ENCODE assay signal across 22 cellular contexts in the genomic region with DNA sequence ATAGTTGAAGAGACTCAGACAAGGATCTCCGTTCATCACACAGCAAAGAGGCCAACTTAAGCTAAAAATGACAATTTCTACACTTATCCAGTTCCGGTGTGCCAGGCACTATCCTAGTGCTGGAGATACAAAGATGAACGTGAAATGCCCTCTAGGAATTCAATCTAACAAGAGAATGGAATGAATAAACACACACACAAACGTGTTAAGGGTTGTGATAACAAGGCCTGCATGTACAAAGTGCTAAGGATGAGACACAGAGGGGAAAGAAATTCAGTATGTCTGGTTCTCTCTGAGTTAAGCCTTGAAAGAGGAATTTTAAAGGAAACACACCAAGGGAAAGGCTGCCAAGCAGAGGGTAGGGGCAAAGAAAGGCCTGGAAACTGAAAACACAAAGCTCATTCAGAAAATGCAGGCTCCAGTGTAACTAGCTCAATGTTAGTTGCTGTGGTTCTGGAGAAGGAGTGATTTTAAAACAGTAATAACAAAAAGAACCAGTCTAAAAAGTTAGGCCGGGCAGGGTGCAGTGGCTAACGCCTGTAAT. TPM values are rescaled to one million over a fixed set of nuclear protein-coding genes. Genes with fewer than 3 reads are reported as not detected.
A peak's percentile ranks its signal among the peaks of the same experiment; 100 is the strongest.
DNase-seq lines count a peak whose midpoint lies in the region; ATAC-seq and TF ChIP-seq lines count a peak whose summit lies in the region.
"Had no signal": no experiment of that assay in that cellular context is flagged by ENCODE, and none has a peak within 500 bp of the region (broad histone marks: within the 10 kb centered on the region; RNA-seq: fewer than 3 reads in every experiment).

No MANE protein-coding gene starts in this region.

- H3K27me3 ChIP-seq in left ventricle myocardium inferior (ENCODE audit: low read depth) (no peaks in the 10 kb centered on the region), gastroesophageal sphincter (no peaks in the 10 kb centered on the region), breast epithelium (no peaks in the 10 kb centered on the region)
- H3K27me3 ChIP-seq: BE2C, colonic mucosa, pancreas had no signal

- H3K27me3 Mint-ChIP-seq in osteocyte (ENCODE audit: unreplicated experiment) = no peaks in the 10 kb centered on the region
- H3K27me3 Mint-ChIP-seq: stimulated activated memory B cell treated with anti-CD40 and anti-IgM and Interleukin-4, amounts not matched to agents 10 μg/mL and 1 μg/mL and 100 μg/mL, for 72 hours had no signal

- no peaks in the 10 kb centered on the region for H3K36me3 ChIP-seq in left ventricle myocardium inferior
- no peaks in the 10 kb centered on the region for H3K36me3 ChIP-seq in gastroesophageal sphincter
- no peaks in the 10 kb centered on the region for H3K36me3 ChIP-seq in breast epithelium
- H3K36me3 ChIP-seq: colonic mucosa, pancreas had no signal

- no peak overlapping the region for H3K4me3 ChIP-seq in left ventricle myocardium inferior
- H3K4me3 ChIP-seq in gastroesophageal sphincter = no peak overlapping the region
- no peak overlapping the region for H3K4me3 ChIP-seq in breast epithelium
- H3K4me3 ChIP-seq: colonic mucosa, HAP-1, pancreas had no signal

- intact Hi-C loops in left ventricle myocardium inferior (cut with micrococcal nuclease) = no loop called here
- intact Hi-C loops in Right ventricle myocardium superior (cut with DNase I) = no loop called here
- intact Hi-C loops in breast epithelium (cut with DNase I; ENCODE audit: low total_unique reads) = no loop called here

- TF ChIP-seq POLR2A in gastroesophageal sphincter (IDR thresholded peaks at IDR 0.05) (no peak), breast epithelium (IDR thresholded peaks at IDR 0.05) (no peak)

- H3K27ac Mint-ChIP-seq in osteocyte (ENCODE audit: unreplicated experiment) = peak overlapping the region; percentile 60
- H3K27ac Mint-ChIP-seq: stimulated activated memory B cell treated with anti-CD40 and anti-IgM and Interleukin-4, amounts not matched to agents 10 μg/mL and 1 μg/mL and 100 μg/mL, for 72 hours had no signal

- ATAC-seq in Right ventricle myocardium superior (ENCODE audit: poor library complexity) = no peak
- ATAC-seq in gastroesophageal sphincter = no peak
- ATAC-seq in stimulated activated naive CD8-positive, alpha-beta T cell treated with anti-CD3 and anti-CD28 coated beads, Interleukin-15, Interleukin-2, amounts not matched to agents 100 U/mL and 50 U/mL, for 24 hours = no peak
- ATAC-seq: activated T-cell treated with anti-CD3 and anti-CD28 coated beads, Interleukin-2, amount 50 U/mL, for 4 hours; pancreas; SK-N-SH treated with all-trans-retinoic acid at 6 μM for 48 hours; stimulated activated memory B cell treated with anti-CD40 and anti-IgM and Interleukin-4, amounts not matched to agents 10 μg/mL and 1 μg/mL and 100 μg/mL, for 72 hours had no signal

- no peak for TF ChIP-seq EP300 in gastroesophageal sphincter (IDR thresholded peaks at IDR 0.05)

- no peak for TF ChIP-seq CTCF in left ventricle myocardium inferior (IDR thresholded peaks at IDR 0.05; ENCODE audit: borderline replicate concordance)
- no peak for TF ChIP-seq CTCF in gastroesophageal sphincter (IDR thresholded peaks at IDR 0.05)
- TF ChIP-seq CTCF in osteocyte (IDR thresholded peaks at IDR 0.05) = no peak
- TF ChIP-seq CTCF in breast epithelium (IDR thresholded peaks at IDR 0.05) = no peak

- no peaks in the 10 kb centered on the region for H3K9me3 ChIP-seq in left ventricle myocardium inferior (replicated peaks)
- H3K9me3 ChIP-seq in gastroesophageal sphincter = no peaks in the 10 kb centered on the region
- no peaks in the 10 kb centered on the region for H3K9me3 ChIP-seq in breast epithelium
- H3K9me3 ChIP-seq: BE2C, colonic mucosa, HAP-1, pancreas had no signal

- DNase-seq in left ventricle myocardium inferior (no peak), Right ventricle myocardium superior (no peak), osteocyte (ENCODE audit: extremely low spot score, unreplicated experiment) (no peak), dedifferentiated amniotic fluid mesenchymal stem cell (ENCODE audit: extremely low spot score) (no peak), breast epithelium (ENCODE audit: low spot score in 2 of 2) (no peak)
- DNase-seq in stimulated activated naive CD8-positive, alpha-beta T cell treated with anti-CD3 and anti-CD28 coated beads, Interleukin-15, Interleukin-2, amounts not matched to agents 100 U/mL and 50 U/mL, for 24 hours = no peak
- no peak for DNase-seq in effector CD8-positive, alpha-beta T cell (lab: John Stamatoyannopoulos, UW)
- DNase-seq: activated CD4-positive, alpha-beta T cell treated with anti-CD3 and anti-CD28 coated beads for 1 hour; activated CD8-positive, alpha-beta memory T cell treated with anti-CD3 and anti-CD28 coated beads for 24 hours; activated naive CD4-positive, alpha-beta T cell treated with anti-CD3 and anti-CD28 coated beads, Interleukin-2, amount 50 U/mL, for 16 hours; activated T-cell treated with anti-CD3 and anti-CD28 coated beads, Interleukin-2, amount 50 U/mL, for 4 hours; BE2C; COR-L47; NCI-H1105 treated with DMSO at 0.1 percent for 48 hours; NCI-H2107; NCI-H510A treated with DMSO at 0.1 percent for 48 hours; pancreas had no signal

- H3K27ac ChIP-seq in left ventricle myocardium inferior (replicated peaks) = peak overlapping the region; percentile 99
- peak overlapping the region in 3 of 4 donors; percentile 97 to 99 (median 98) for H3K27ac ChIP-seq in gastroesophageal sphincter
- peak overlapping the region in 1 of 2 donors; percentile 40 for H3K27ac ChIP-seq in breast epithelium

- no peaks in the 10 kb centered on the region for H3K36me3 Mint-ChIP-seq in osteocyte (ENCODE audit: unreplicated experiment)

- H3K4me3 Mint-ChIP-seq in osteocyte (ENCODE audit: unreplicated experiment) = no peak overlapping the region
- H3K4me3 Mint-ChIP-seq: activated T-cell treated with anti-CD3 and anti-CD28 coated beads, Interleukin-2, amount 50 U/mL, for 4 hours; stimulated activated memory B cell treated with anti-CD40 and anti-IgM and Interleukin-4, amounts not matched to agents 10 μg/mL and 1 μg/mL and 100 μg/mL, for 72 hours had no signal

- WGBS in gastroesophageal sphincter (ENCODE audit: low coverage in 1 of 2), 2 donors = 59% methylated on average over 6 of the region's 6 CpGs; no CpG with 5 or more reads in 1 of the 2 donors

- H3K4me1 ChIP-seq in left ventricle myocardium inferior (peaks cover 44% of the 10 kb centered on the region), gastroesophageal sphincter (peaks cover 0 to 67% (median 28%) of the 10 kb centered on the region in 3 donors), breast epithelium (peaks cover 1 to 2% of the 10 kb centered on the region in 2 donors)

- H3K4me1 Mint-ChIP-seq in osteocyte (ENCODE audit: unreplicated experiment) = peaks cover 64% of the 10 kb centered on the region

- no peaks in the 10 kb centered on the region for H3K9me3 Mint-ChIP-seq in osteocyte (ENCODE audit: unreplicated experiment)
- H3K9me3 Mint-ChIP-seq: activated T-cell treated with anti-CD3 and anti-CD28 coated beads, Interleukin-2, amount 50 U/mL, for 4 hours; stimulated activated memory B cell treated with anti-CD40 and anti-IgM and Interleukin-4, amounts not matched to agents 10 μg/mL and 1 μg/mL and 100 μg/mL, for 72 hours had no signal

RNA-seq across cellular contexts. Expression of a gene that starts 4.2 kb away (rescaled TPM):
- total RNA-seq in left ventricle myocardium inferior = 8.7 TPM
- 8.4 TPM for total RNA-seq in Right ventricle myocardium superior
- total RNA-seq in gastroesophageal sphincter = 10 to 100 TPM; 11.1 to 66.1 (median 33.9) TPM
- 38.0 and 39.3 TPM in 2 replicates for total RNA-seq in osteocyte
- total RNA-seq in breast epithelium = 10 to 100 TPM; 52.1 to 73.0 (median 71.7) TPM
